Comparison of ENCODE assay signal across 2 cellular contexts in the genomic region with DNA sequence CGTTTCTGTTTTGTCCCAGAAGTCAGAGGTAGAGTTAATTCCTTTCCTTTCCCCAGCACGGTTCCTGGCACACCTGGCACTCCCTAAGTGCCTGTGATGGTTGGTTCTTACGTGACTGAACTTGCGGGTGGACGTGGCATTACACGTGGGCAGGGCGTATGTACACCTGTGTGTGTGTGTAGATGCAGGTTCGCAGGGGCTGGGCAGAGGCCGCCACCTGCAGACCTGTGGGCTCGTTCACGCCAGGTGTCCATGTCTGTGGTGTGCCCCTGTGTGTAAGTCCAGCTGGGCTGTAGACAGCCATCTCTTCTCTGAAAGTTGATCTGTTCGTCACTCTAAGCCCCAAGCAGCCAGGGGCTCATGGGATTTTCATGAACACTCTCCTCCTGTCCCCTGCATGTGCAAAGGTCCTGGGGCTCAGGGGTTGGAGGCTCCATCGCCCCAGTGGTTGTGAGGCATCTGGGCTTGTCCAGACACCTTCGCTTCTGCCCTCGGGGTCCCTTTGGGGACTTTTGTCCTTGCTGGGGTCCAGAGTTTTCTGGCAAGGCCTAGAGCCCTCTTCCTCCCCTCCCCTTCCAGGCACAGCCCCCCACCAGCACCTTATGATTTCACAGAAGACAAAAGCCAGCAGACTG.
TF ChIP-seq lines count a peak whose summit lies in the region.

No MANE protein-coding gene starts in this region.

TF ChIP-seq in A549, 52 proteins besides CTCF, POLR2A, EP300 and RAD21 (continued from another document):
- TF ChIP-seq JUN (IDR thresholded peaks at IDR 0.05), result 0 out of 5 replicates have a peak, but pooled peaks of 1 of the 2 experiments have one; percentile 4
- no peak for TF ChIP-seq RCOR1 (IDR thresholded peaks at IDR 0.05; ENCODE audit: low read depth, low read length)
- no peak for TF ChIP-seq NPAS2 (CRISPR knock-in tag; IDR thresholded peaks at IDR 0.05; ENCODE audit: borderline replicate concordance)
- TF ChIP-seq, protein P1, sequence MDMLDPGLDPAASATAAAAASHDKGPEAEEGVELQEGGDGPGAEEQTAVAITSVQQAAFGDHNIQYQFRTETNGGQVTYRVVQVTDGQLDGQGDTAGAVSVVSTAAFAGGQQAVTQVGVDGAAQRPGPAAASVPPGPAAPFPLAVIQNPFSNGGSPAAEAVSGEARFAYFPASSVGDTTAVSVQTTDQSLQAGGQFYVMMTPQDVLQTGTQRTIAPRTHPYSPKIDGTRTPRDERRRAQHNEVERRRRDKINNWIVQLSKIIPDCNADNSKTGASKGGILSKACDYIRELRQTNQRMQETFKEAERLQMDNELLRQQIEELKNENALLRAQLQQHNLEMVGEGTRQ (IDR thresholded peaks at IDR 0.05), result no peak

TF ChIP-seq in HEK293, 187 proteins besides CTCF, POLR2A, EP300 and RAD21 (continued from another document):
- TF ChIP-seq, protein P2, sequence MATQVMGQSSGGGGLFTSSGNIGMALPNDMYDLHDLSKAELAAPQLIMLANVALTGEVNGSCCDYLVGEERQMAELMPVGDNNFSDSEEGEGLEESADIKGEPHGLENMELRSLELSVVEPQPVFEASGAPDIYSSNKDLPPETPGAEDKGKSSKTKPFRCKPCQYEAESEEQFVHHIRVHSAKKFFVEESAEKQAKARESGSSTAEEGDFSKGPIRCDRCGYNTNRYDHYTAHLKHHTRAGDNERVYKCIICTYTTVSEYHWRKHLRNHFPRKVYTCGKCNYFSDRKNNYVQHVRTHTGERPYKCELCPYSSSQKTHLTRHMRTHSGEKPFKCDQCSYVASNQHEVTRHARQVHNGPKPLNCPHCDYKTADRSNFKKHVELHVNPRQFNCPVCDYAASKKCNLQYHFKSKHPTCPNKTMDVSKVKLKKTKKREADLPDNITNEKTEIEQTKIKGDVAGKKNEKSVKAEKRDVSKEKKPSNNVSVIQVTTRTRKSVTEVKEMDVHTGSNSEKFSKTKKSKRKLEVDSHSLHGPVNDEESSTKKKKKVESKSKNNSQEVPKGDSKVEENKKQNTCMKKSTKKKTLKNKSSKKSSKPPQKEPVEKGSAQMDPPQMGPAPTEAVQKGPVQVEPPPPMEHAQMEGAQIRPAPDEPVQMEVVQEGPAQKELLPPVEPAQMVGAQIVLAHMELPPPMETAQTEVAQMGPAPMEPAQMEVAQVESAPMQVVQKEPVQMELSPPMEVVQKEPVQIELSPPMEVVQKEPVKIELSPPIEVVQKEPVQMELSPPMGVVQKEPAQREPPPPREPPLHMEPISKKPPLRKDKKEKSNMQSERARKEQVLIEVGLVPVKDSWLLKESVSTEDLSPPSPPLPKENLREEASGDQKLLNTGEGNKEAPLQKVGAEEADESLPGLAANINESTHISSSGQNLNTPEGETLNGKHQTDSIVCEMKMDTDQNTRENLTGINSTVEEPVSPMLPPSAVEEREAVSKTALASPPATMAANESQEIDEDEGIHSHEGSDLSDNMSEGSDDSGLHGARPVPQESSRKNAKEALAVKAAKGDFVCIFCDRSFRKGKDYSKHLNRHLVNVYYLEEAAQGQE (tag by site-specific recombination; IDR thresholded peaks at IDR 0.05), result no peak
